Comparison of ENCODE assay signal across 20 cellular contexts in the genomic region with DNA sequence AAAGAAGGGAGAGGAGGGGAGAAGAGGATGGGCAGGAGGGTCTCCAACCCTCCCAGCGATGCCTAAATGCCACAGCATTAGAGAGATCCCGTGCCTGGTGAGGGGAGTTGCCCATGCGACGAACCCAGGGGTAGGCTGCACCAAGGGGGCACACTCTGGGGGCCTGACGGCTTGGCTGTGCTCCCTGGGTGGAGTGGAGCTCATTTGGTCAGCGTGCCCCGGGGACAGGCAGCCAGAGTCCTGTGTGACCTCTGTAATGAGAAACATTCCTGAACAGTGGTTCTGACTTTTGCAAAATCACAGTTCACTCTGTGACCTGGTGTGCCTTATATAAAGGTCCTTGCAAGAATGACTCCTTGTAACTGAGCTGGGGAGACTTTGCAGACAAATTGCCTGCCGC.
"Had no signal": no experiment of that assay in that cellular context is flagged by ENCODE, and none has a peak within 500 bp of the region (broad histone marks: within the 10 kb centered on the region; RNA-seq: fewer than 3 reads in every experiment).

No MANE protein-coding gene starts in this region.

- H3K36me3 ChIP-seq: esophagus squamous epithelium, gastrocnemius medialis, heart right ventricle, left lung, lower lobe of right lung had no signal

- DNase-seq: dermis blood vessel endothelial cell; dorsolateral prefrontal cortex; effector CD4-positive, alpha-beta T cell; effector memory CD4-positive, alpha-beta T cell; esophagus squamous epithelium; foreskin fibroblast; foreskin melanocyte; gastrocnemius medialis; glutamatergic neuron; head of caudate nucleus; heart right ventricle; hippocampal formation; left cardiac atrium; left ventricle myocardium superior; lower lobe of right lung; mammary epithelial cell; mucosa of descending colon; naive B cell had no signal

- H3K9me3 ChIP-seq: esophagus squamous epithelium, gastrocnemius medialis, heart right ventricle, left lung, lower lobe of right lung, mucosa of descending colon had no signal

- ATAC-seq: gastrocnemius medialis, left lung, left ventricle myocardium superior, lower lobe of right lung, mucosa of descending colon had no signal

- H3K4me3 ChIP-seq: coronary artery, dorsolateral prefrontal cortex, esophagus squamous epithelium, gastrocnemius medialis, heart right ventricle, left lung, lower lobe of right lung, mucosa of descending colon had no signal

- H3K27ac ChIP-seq: coronary artery, dorsolateral prefrontal cortex, esophagus squamous epithelium, gastrocnemius medialis, heart right ventricle, left lung, lower lobe of right lung had no signal

- H3K4me1 ChIP-seq: gastrocnemius medialis, left lung, lower lobe of right lung had no signal
